12 cellular contexts compared by ENCODE assay signal in the genomic region with DNA sequence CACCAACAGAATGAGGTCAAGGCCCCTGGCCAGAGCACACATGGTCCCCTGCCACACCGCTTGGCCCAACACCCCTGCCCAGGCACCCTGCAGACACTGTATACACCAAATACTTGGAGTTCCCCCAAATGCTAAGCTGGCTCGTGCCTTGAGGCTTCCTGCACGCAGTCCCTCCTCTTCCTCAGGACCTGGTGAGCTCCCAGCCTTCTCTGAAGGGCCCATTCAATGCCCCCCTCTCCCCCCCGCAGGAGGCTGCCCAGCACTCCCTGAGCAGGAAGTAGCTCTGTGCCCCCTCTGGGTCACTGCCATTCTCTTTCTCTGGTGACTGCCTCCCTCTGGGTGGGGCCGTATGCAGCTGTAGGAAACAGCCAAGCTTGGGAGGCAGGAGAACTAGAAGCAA.
A peak's percentile ranks its signal among the peaks of the same experiment; 100 is the strongest.
DNase-seq lines count a peak whose midpoint lies in the region; ATAC-seq, FAIRE-seq and TF ChIP-seq lines count a peak whose summit lies in the region.
"Had no signal": no experiment of that assay in that cellular context is flagged by ENCODE, and none has a peak within 500 bp of the region (broad histone marks: within the 10 kb centered on the region; RNA-seq: fewer than 3 reads in every experiment).

No MANE protein-coding gene starts in this region.

- peak overlapping the region in 4 of 11 experiments; percentile 10 to 55 (median 20); a peak in 6 of 22 replicates for H3K9ac ChIP-seq in BLaER1 treated with 17β-estradiol and CSF1 and Interleukin-3, amounts not matched to agents 10 nM and 100 nM

- H3K4me1 ChIP-seq in BLaER1 treated with 17β-estradiol and CSF1 and Interleukin-3, amounts not matched to agents 10 nM and 100 nM: peaks cover 64 to 88% (median 78%) of the 10 kb centered on the region in 10 experiments
- H3K4me1 ChIP-seq in RWPE2 (ENCODE audit: insufficient read depth, poor library complexity, severe bottlenecking): peaks cover 92% of the 10 kb centered on the region
- H3K4me1 ChIP-seq in osteoblast (ENCODE audit: insufficient read depth, low read length): peaks cover 31% of the 10 kb centered on the region

- H3K27ac ChIP-seq in BLaER1 treated with 17β-estradiol and CSF1 and Interleukin-3, amounts not matched to agents 10 nM and 100 nM: peak overlapping the region in 9 of 11 experiments; percentile 2 to 56 (median 31); a peak in 11 of 22 replicates
- H3K27ac ChIP-seq in RWPE2 (ENCODE audit: poor library complexity, severe bottlenecking) (peak overlapping the region; percentile 99), osteoblast (ENCODE audit: low read depth, low read length) (no peak overlapping the region)
- H3K27ac ChIP-seq: VCaP had no signal

- CTCF ChIA-PET in HEK293T (lab: Yijun Ruan, JAX): no interaction called here

- no peak overlapping the region for H3K4me3 ChIP-seq in BLaER1 treated with 17β-estradiol and CSF1 and Interleukin-3, amounts not matched to agents 10 nM and 100 nM
- H3K4me3 ChIP-seq in RWPE2 (ENCODE audit: severe bottlenecking): no peak overlapping the region
- H3K4me3 ChIP-seq in osteoblast (ENCODE audit: insufficient read depth, low read length): no peak overlapping the region

- H4K20me1 ChIP-seq in BLaER1 treated with 17β-estradiol and CSF1 and Interleukin-3, amounts not matched to agents 10 nM and 100 nM: peaks cover 0 to 100% (median 71%) of the 10 kb centered on the region in 11 experiments; a peak in 17 of 22 replicates
- H4K20me1 ChIP-seq in osteoblast (ENCODE audit: insufficient read depth, low read length): peaks cover 4% of the 10 kb centered on the region

- POLR2A ChIA-PET in HEK293T (lab: Yijun Ruan, JAX): no interaction called here

- H3K79me2 ChIP-seq in osteoblast (ENCODE audit: insufficient read depth, low read length): no peaks in the 10 kb centered on the region

- no peaks in the 10 kb centered on the region for H3K27me3 ChIP-seq in BLaER1 treated with 17β-estradiol and CSF1 and Interleukin-3, amounts not matched to agents 10 nM and 100 nM
- H3K27me3 ChIP-seq in RWPE2 (ENCODE audit: insufficient read depth, poor library complexity, severe bottlenecking) (no peaks in the 10 kb centered on the region), osteoblast (ENCODE audit: insufficient read depth, low read length) (no peaks in the 10 kb centered on the region)

- no peak overlapping the region for H2AFZ ChIP-seq in osteoblast (ENCODE audit: low read length)

- no peak for TF ChIP-seq CTCF in RWPE2 (IDR thresholded peaks at IDR 0.05; ENCODE audit: poor library complexity, severe bottlenecking)
- TF ChIP-seq CTCF in osteoblast (IDR thresholded peaks at IDR 0.05; ENCODE audit: extremely low read depth, low read depth, low read length): no peak
- no peak for TF ChIP-seq CTCF in D721Med (IDR thresholded peaks at IDR 0.05; ENCODE audit: insufficient read depth, missing control alignments)

- intact Hi-C loops in head of caudate nucleus (cut with DNase I): no loop called here

- 0 out of 22 replicates have a peak, but pooled peaks cover 0 to 3% (median 0%) of the 10 kb centered on the region in 11 experiments for H3K36me3 ChIP-seq in BLaER1 treated with 17β-estradiol and CSF1 and Interleukin-3, amounts not matched to agents 10 nM and 100 nM
- 0 out of 2 replicates have a peak, but pooled peaks cover 5% of the 10 kb centered on the region for H3K36me3 ChIP-seq in RWPE2 (ENCODE audit: low read depth)
- H3K36me3 ChIP-seq in osteoblast (ENCODE audit: insufficient read depth, low read length): no peaks in the 10 kb centered on the region

- FAIRE-seq in D721Med (lab: Jason Lieb, UNC): no peak

- DNase-seq in RWPE2 (ENCODE audit: low spot score): no peak
- DNase-seq in head of caudate nucleus: peak in 32 of 42 donors; percentile 36 to 84 (median 56)
- DNase-seq in osteoblast (ENCODE audit: insufficient read length, low spot score, missing footprints): peak; percentile 71
- DNase-seq in T-helper 1 cell: no peak
- DNase-seq in HEK293T (ENCODE audit: extremely low spot score): no peak
- DNase-seq in D721Med (ENCODE audit: insufficient read length, low spot score): no peak
- DNase-seq: activated gamma-delta T cell, NCI-H1417 treated with DMSO at 0.1 percent for 48 hours had no signal

- no peaks in the 10 kb centered on the region for H3K9me3 ChIP-seq in BLaER1 treated with 17β-estradiol and CSF1 and Interleukin-3, amounts not matched to agents 10 nM and 100 nM (replicated peaks in 1 of 11)
- H3K9me3 ChIP-seq in RWPE2 (ENCODE audit: severe bottlenecking): no peaks in the 10 kb centered on the region
- no peaks in the 10 kb centered on the region for H3K9me3 ChIP-seq in osteoblast (ENCODE audit: low read depth, low read length)

- H3K4me2 ChIP-seq in BLaER1 treated with 17β-estradiol and CSF1 and Interleukin-3, amounts not matched to agents 10 nM and 100 nM: peak overlapping the region; percentile 39 to 85 (median 60)
- H3K4me2 ChIP-seq in osteoblast (ENCODE audit: insufficient read depth, low read length): no peak overlapping the region

- ATAC-seq in RWPE2 (ENCODE audit: low read depth): no peak
- ATAC-seq in HG02588 (IDR thresholded peaks at IDR 0.05; ENCODE audit: unreplicated experiment): no peak
- ATAC-seq: left lobe of liver had no signal

TF ChIP-seq in HEK293T, 16 proteins besides CTCF, POLR2A, EP300 and RAD21:
- TF ChIP-seq ZNF384 (IDR thresholded peaks at IDR 0.05): no peak
- no peak for TF ChIP-seq HDGF (IDR thresholded peaks at IDR 0.05; ENCODE audit: borderline replicate concordance)
- TF ChIP-seq ELF4 (IDR thresholded peaks at IDR 0.05): no peak
- no peak for TF ChIP-seq CTBP1 (IDR thresholded peaks at IDR 0.05; ENCODE audit: borderline replicate concordance)
- TF ChIP-seq SP1 (IDR thresholded peaks at IDR 0.05): no peak
- no peak for TF ChIP-seq ARNT (IDR thresholded peaks at IDR 0.05)
- TF ChIP-seq FOXA1 (IDR thresholded peaks at IDR 0.05): no peak
- TF ChIP-seq NFRKB (IDR thresholded peaks at IDR 0.05): no peak
- no peak for TF ChIP-seq SUZ12 (IDR thresholded peaks at IDR 0.05)
- no peak for TF ChIP-seq LEF1 (IDR thresholded peaks at IDR 0.05; ENCODE audit: borderline replicate concordance)
- no peak for TF ChIP-seq FOXM1 (IDR thresholded peaks at IDR 0.05; ENCODE audit: borderline replicate concordance)
- TF ChIP-seq FOXK2 (IDR thresholded peaks at IDR 0.05): no peak
- no peak for TF ChIP-seq TARDBP (IDR thresholded peaks at IDR 0.05)

Comparison
In these comparisons a context has a peak if more than half of its experiments do, and no peak if none do; other contexts are left out.
1. DNase-seq: peak in head of caudate nucleus (32 of 42) and osteoblast (single experiment); none in RWPE2 (single experiment), T-helper 1 cell (0 of 5), HEK293T (single experiment) and D721Med (single experiment).